Comparison of ENCODE assay signal across 25 cellular contexts in genomic region chr10:23892296-23892695, GRCh38.
DNase-seq lines count a peak whose midpoint lies in the region; TF ChIP-seq lines count a peak whose summit lies in the region.
"Had no signal": no experiment of that assay in that cellular context is flagged by ENCODE, and none has a peak within 500 bp of the region (broad histone marks: within the 10 kb centered on the region; RNA-seq: fewer than 3 reads in every experiment).

No MANE protein-coding gene starts in this region.

- H3K4me2 ChIP-seq in BLaER1: peak overlapping the region; percentile 71
- H3K4me2 ChIP-seq: A549 had no signal

- H3K4me1 ChIP-seq in BLaER1 (peaks cover 18% of the 10 kb centered on the region), prostate gland (replicated peaks) (no peaks in the 10 kb centered on the region)
- H3K4me1 ChIP-seq: A549, HAP-1, SJSA1, tibial nerve had no signal

- H3K9ac ChIP-seq in BLaER1: peak overlapping the region; percentile 25; the same call in 1 of the 2 replicates

- TF ChIP-seq CTCF in choroid plexus epithelial cell (conservative IDR thresholded peaks at IDR 0.05; ENCODE audit: low read depth, low read length) (no peak), mesothelial cell of epicardium (IDR thresholded peaks at IDR 0.05; ENCODE audit: unreplicated experiment) (no peak), prostate gland (IDR thresholded peaks at IDR 0.05) (no peak)

- H3K27ac ChIP-seq in BLaER1: peak overlapping the region; percentile 78
- no peak overlapping the region for H3K27ac ChIP-seq in prostate gland
- H3K27ac ChIP-seq: A549, left ventricle myocardium inferior, neutrophil, SJSA1, tibial nerve had no signal

- H3K9me3 ChIP-seq in BLaER1: peaks cover 19% of the 10 kb centered on the region; the same call in 1 of the 2 replicates
- no peaks in the 10 kb centered on the region for H3K9me3 ChIP-seq in prostate gland
- H3K9me3 ChIP-seq: A549, HAP-1, left ventricle myocardium inferior, neutrophil, SJSA1, tibial nerve had no signal

- H3K27me3 ChIP-seq in BLaER1: no peaks in the 10 kb centered on the region
- H3K27me3 ChIP-seq in prostate gland (replicated peaks; ENCODE audit: insufficient read depth): no peaks in the 10 kb centered on the region
- H3K27me3 ChIP-seq: neutrophil, SJSA1, tibial nerve had no signal

- H3K9me3 Mint-ChIP-seq in mesothelial cell of epicardium: no peaks in the 10 kb centered on the region
- peaks cover 3% of the 10 kb centered on the region for H3K9me3 Mint-ChIP-seq in activated naive CD8-positive, alpha-beta T cell treated with anti-CD3 and anti-CD28 coated beads for 36 hours
- H3K9me3 Mint-ChIP-seq: stimulated activated effector memory CD8-positive, alpha-beta T cell treated with anti-CD3 and anti-CD28 coated beads, Interleukin-12 subunit alpha, Interleukin-12 subunit beta, amount 100 ng/mL, for 72 hours; T-helper 1 cell treated with Interleukin-12 subunit alpha and Interleukin-12 subunit beta and Interleukin-4 antibody, amounts not matched to agents 30 μg/mL and 1 μg/mL, for 36 hours had no signal

- peak overlapping the region; percentile 18 for H3K27ac Mint-ChIP-seq in mesothelial cell of epicardium
- no peak overlapping the region for H3K27ac Mint-ChIP-seq in activated naive CD8-positive, alpha-beta T cell treated with anti-CD3 and anti-CD28 coated beads for 36 hours
- H3K27ac Mint-ChIP-seq: activated T-cell treated with anti-CD3 and anti-CD28 coated beads, Interleukin-2, amount 50 U/mL, for 24 hours; B cell; brain; immature natural killer cell; naive B cell; progenitor cell of endocrine pancreas; stimulated activated effector memory CD8-positive, alpha-beta T cell treated with anti-CD3 and anti-CD28 coated beads, Interleukin-12 subunit alpha, Interleukin-12 subunit beta, amount 100 ng/mL, for 72 hours; T-helper 1 cell treated with Interleukin-12 subunit alpha and Interleukin-12 subunit beta and Interleukin-4 antibody, amounts not matched to agents 30 μg/mL and 1 μg/mL, for 36 hours had no signal

- H3K4me1 Mint-ChIP-seq in mesothelial cell of epicardium: peaks cover 4% of the 10 kb centered on the region
- no peaks in the 10 kb centered on the region for H3K4me1 Mint-ChIP-seq in activated naive CD8-positive, alpha-beta T cell treated with anti-CD3 and anti-CD28 coated beads for 36 hours
- H3K4me1 Mint-ChIP-seq: B cell; brain; immature natural killer cell; naive B cell; stimulated activated effector memory CD8-positive, alpha-beta T cell treated with anti-CD3 and anti-CD28 coated beads, Interleukin-12 subunit alpha, Interleukin-12 subunit beta, amount 100 ng/mL, for 72 hours had no signal

- no peaks in the 10 kb centered on the region for H3K36me3 ChIP-seq in BLaER1
- H3K36me3 ChIP-seq in prostate gland: no peaks in the 10 kb centered on the region
- H3K36me3 ChIP-seq: HAP-1, left ventricle myocardium inferior, neutrophil, SJSA1, tibial nerve had no signal

- peaks cover 4% of the 10 kb centered on the region for H3K27me3 Mint-ChIP-seq in mesothelial cell of epicardium (ENCODE audit: low read depth)
- H3K27me3 Mint-ChIP-seq in activated naive CD8-positive, alpha-beta T cell treated with anti-CD3 and anti-CD28 coated beads for 36 hours: peaks cover 11% of the 10 kb centered on the region
- H3K27me3 Mint-ChIP-seq: activated T-cell treated with anti-CD3 and anti-CD28 coated beads, Interleukin-2, amount 50 U/mL, for 24 hours; B cell; naive B cell; progenitor cell of endocrine pancreas had no signal

- no peaks in the 10 kb centered on the region for H3K36me3 Mint-ChIP-seq in mesothelial cell of epicardium
- H3K36me3 Mint-ChIP-seq in activated naive CD8-positive, alpha-beta T cell treated with anti-CD3 and anti-CD28 coated beads for 36 hours: no peaks in the 10 kb centered on the region
- H3K36me3 Mint-ChIP-seq: brain; immature natural killer cell; naive B cell; stimulated activated effector memory CD8-positive, alpha-beta T cell treated with anti-CD3 and anti-CD28 coated beads, Interleukin-12 subunit alpha, Interleukin-12 subunit beta, amount 100 ng/mL, for 72 hours had no signal

- H3K4me3 Mint-ChIP-seq in mesothelial cell of epicardium: no peak overlapping the region
- no peak overlapping the region for H3K4me3 Mint-ChIP-seq in activated naive CD8-positive, alpha-beta T cell treated with anti-CD3 and anti-CD28 coated beads for 36 hours
- H3K4me3 Mint-ChIP-seq: activated T-cell treated with anti-CD3 and anti-CD28 coated beads, Interleukin-2, amount 50 U/mL, for 24 hours; B cell; brain; immature natural killer cell; naive B cell; stimulated activated effector memory CD8-positive, alpha-beta T cell treated with anti-CD3 and anti-CD28 coated beads, Interleukin-12 subunit alpha, Interleukin-12 subunit beta, amount 100 ng/mL, for 72 hours; T-helper 1 cell treated with Interleukin-12 subunit alpha and Interleukin-12 subunit beta and Interleukin-4 antibody, amounts not matched to agents 30 μg/mL and 1 μg/mL, for 36 hours had no signal

- intact Hi-C loops in prostate gland (cut with DNase I): no loop called here

- no peaks in the 10 kb centered on the region for H4K20me1 ChIP-seq in BLaER1

- DNase-seq in RPMI7951 (ENCODE audit: low read depth) (peak; percentile 20), choroid plexus epithelial cell (ENCODE audit: low read depth) (peak; percentile 0), mesothelial cell of epicardium (ENCODE audit: low spot score in 2 of 2, unreplicated experiment in 2 of 2) (no peak), amniotic stem cell (lab: John Stamatoyannopoulos, UW) (no peak), prostate gland (ENCODE audit: low spot score) (no peak), NCI-H524 (lab: John Stamatoyannopoulos, UW) (no peak)
- no peak for DNase-seq in activated naive CD8-positive, alpha-beta T cell treated with anti-CD3 and anti-CD28 coated beads for 36 hours
- DNase-seq: activated gamma-delta T cell; activated T-cell treated with anti-CD3 and anti-CD28 coated beads, Interleukin-2, amount 50 U/mL, for 24 hours; immature natural killer cell; left ventricle myocardium inferior; mesendoderm; naive B cell; stimulated activated CD4-positive, alpha-beta T cell treated with anti-CD3 and anti-CD28 coated beads, Interleukin-15, amount 100 ng/mL, for 24 hours had no signal

- TF ChIP-seq POLR2A in prostate gland (IDR thresholded peaks at IDR 0.05): no peak

- H3K4me3 ChIP-seq in BLaER1: peak overlapping the region; percentile 25; the same call in 1 of the 2 replicates
- H3K4me3 ChIP-seq in choroid plexus epithelial cell (ENCODE audit: low read depth, low read length): no peak overlapping the region
- no peak overlapping the region for H3K4me3 ChIP-seq in prostate gland
- H3K4me3 ChIP-seq: A549, HAP-1, left ventricle myocardium inferior, SJSA1, tibial nerve had no signal

Comparison
In these comparisons a context has a peak if more than half of its experiments do, and no peak if none do; other contexts are left out.
1. DNase-seq: peak in RPMI7951 (single experiment) and choroid plexus epithelial cell (single experiment); none in mesothelial cell of epicardium (0 of 2), amniotic stem cell (single experiment), prostate gland (single experiment), NCI-H524 (0 of 2) and activated naive CD8-positive, alpha-beta T cell treated with anti-CD3 and anti-CD28 coated beads for 36 hours (single experiment).